1 cellular context compared by ENCODE assay signal in genomic region chr14:30296956-30297405, GRCh38.
A peak's percentile ranks its signal among the peaks of the same experiment; 100 is the strongest.
TF ChIP-seq lines count a peak whose summit lies in the region.

No MANE protein-coding gene starts in this region.

TF ChIP-seq in K562, 482 proteins besides CTCF, POLR2A, EP300 and RAD21 (continued from another document and continues in another):
- TF ChIP-seq PREB (CRISPR knock-in tag; IDR thresholded peaks at IDR 0.05): no peak
- TF ChIP-seq CREB3 (tag; conservative IDR thresholded peaks at IDR 0.05; ENCODE audit: low read depth): no peak
- no peak for TF ChIP-seq HNRNPLL (IDR thresholded peaks at IDR 0.05; ENCODE audit: low read depth, low read length, poor library complexity, severe bottlenecking)
- TF ChIP-seq SPI1 (IDR thresholded peaks at IDR 0.05; ENCODE audit: borderline replicate concordance, low read depth, low read length): no peak
- no peak for TF ChIP-seq ZNF175 (CRISPR knock-in tag; IDR thresholded peaks at IDR 0.05; ENCODE audit: low read depth)
- no peak for TF ChIP-seq KAT7 (CRISPR knock-in tag; IDR thresholded peaks at IDR 0.05; ENCODE audit: borderline replicate concordance)
- 0 out of 2 replicates have a peak, but pooled peaks have one; percentile 15 for TF ChIP-seq SMARCA4 (IDR thresholded peaks at IDR 0.05)
- no peak for TF ChIP-seq POU5F1 (IDR thresholded peaks at IDR 0.05; ENCODE audit: borderline replicate concordance, low read depth, low read length, partially characterized antibody)
- no peak for TF ChIP-seq ZNF778 (CRISPR knock-in tag; IDR thresholded peaks at IDR 0.05)
- no peak for TF ChIP-seq NCOA6 (IDR thresholded peaks at IDR 0.05)
- no peak for TF ChIP-seq ATF4 (CRISPR knock-in tag; IDR thresholded peaks at IDR 0.05)
- TF ChIP-seq CBFA2T3 (IDR thresholded peaks at IDR 0.05): peak; percentile 67
- TF ChIP-seq POLR3G (IDR thresholded peaks at IDR 0.05; ENCODE audit: extremely low read depth, insufficient read length, insufficient replicate concordance): no peak
- no peak for TF ChIP-seq CEBPB (tag; IDR thresholded peaks at IDR 0.05)
- no peak for TF ChIP-seq ZNF76 (CRISPR knock-in tag; IDR thresholded peaks at IDR 0.05; ENCODE audit: borderline replicate concordance)
- TF ChIP-seq GABPB2 (CRISPR knock-in tag; conservative IDR thresholded peaks at IDR 0.05): no peak
- no peak for TF ChIP-seq ZSCAN29 (IDR thresholded peaks at IDR 0.05)
- no peak for TF ChIP-seq MIER1 (IDR thresholded peaks at IDR 0.05; ENCODE audit: low read depth)
- TF ChIP-seq GATAD2B (IDR thresholded peaks at IDR 0.05; ENCODE audit: borderline replicate concordance): no peak
- no peak for TF ChIP-seq ZBTB11 (CRISPR knock-in tag; IDR thresholded peaks at IDR 0.05)
- peak in 1 of 2 experiments; percentile 22; a peak in 1 of 3 replicates for TF ChIP-seq CBX3 (IDR thresholded peaks at IDR 0.05; ENCODE audit: borderline replicate concordance in 1 of 2, low read length in 2 of 2)
- TF ChIP-seq ZNF583 (CRISPR knock-in tag; IDR thresholded peaks at IDR 0.05): no peak
- no peak for TF ChIP-seq MAZ (CRISPR knock-in tag; conservative IDR thresholded peaks at IDR 0.05 in 1 of 2, IDR thresholded peaks at IDR 0.05 in 1 of 2)
- TF ChIP-seq GTF3C2 (IDR thresholded peaks at IDR 0.05; ENCODE audit: borderline replicate concordance, extremely low read depth, insufficient read length): no peak
- no peak for TF ChIP-seq KLF1 (tag; IDR thresholded peaks at IDR 0.05)
- no peak; the same call in 1 of the 2 replicates for TF ChIP-seq TAF7 (tag; IDR thresholded peaks at IDR 0.05)
- TF ChIP-seq ZNF3 (CRISPR knock-in tag; IDR thresholded peaks at IDR 0.05): no peak
- TF ChIP-seq ZNF436 (CRISPR knock-in tag; IDR thresholded peaks at IDR 0.05): no peak
- TF ChIP-seq MEF2D (tag; conservative IDR thresholded peaks at IDR 0.05; ENCODE audit: low read depth): no peak
- no peak for TF ChIP-seq NFE2 (IDR thresholded peaks at IDR 0.05; ENCODE audit: low read depth)
- no peak for TF ChIP-seq HNRNPH1 (optimal IDR thresholded peaks at IDR 0.05; ENCODE audit: low read depth, low read length)
- no peak for TF ChIP-seq BMI1 (IDR thresholded peaks at IDR 0.05; ENCODE audit: low read length)
- no peak for TF ChIP-seq SFPQ (IDR thresholded peaks at IDR 0.05; ENCODE audit: low read depth, low read length)
- peak; percentile 55; the same call in 1 of the 2 replicates for TF ChIP-seq SUPT5H (IDR thresholded peaks at IDR 0.05)
- 0 out of 2 replicates have a peak, but pooled peaks have one; percentile 23 for TF ChIP-seq FOXJ2 (tag; IDR thresholded peaks at IDR 0.05)
- no peak for TF ChIP-seq ZNF655 (CRISPR knock-in tag; IDR thresholded peaks at IDR 0.05)
- no peak for TF ChIP-seq TRIM24 (IDR thresholded peaks at IDR 0.05)
- no peak for TF ChIP-seq BACH1 (tag; IDR thresholded peaks at IDR 0.05)
- no peak for TF ChIP-seq ZNF146 (CRISPR knock-in tag; IDR thresholded peaks at IDR 0.05; ENCODE audit: unreplicated experiment)
- no peak for TF ChIP-seq TFAM (CRISPR knock-in tag; conservative IDR thresholded peaks at IDR 0.05)
- TF ChIP-seq E4F1 (CRISPR knock-in tag; IDR thresholded peaks at IDR 0.05; ENCODE audit: borderline replicate concordance): no peak
- TF ChIP-seq TGIF2 (CRISPR knock-in tag; IDR thresholded peaks at IDR 0.05): no peak
- TF ChIP-seq MCM5 (IDR thresholded peaks at IDR 0.05; ENCODE audit: low read depth): no peak
- TF ChIP-seq SMAD1 (IDR thresholded peaks at IDR 0.05; ENCODE audit: low read depth, low read length, partially characterized antibody): no peak
- no peak for TF ChIP-seq BRCA1 (IDR thresholded peaks at IDR 0.05)
- TF ChIP-seq BRCA1 (CRISPR knock-in tag; IDR thresholded peaks at IDR 0.05): no peak
